In the genomic region with DNA sequence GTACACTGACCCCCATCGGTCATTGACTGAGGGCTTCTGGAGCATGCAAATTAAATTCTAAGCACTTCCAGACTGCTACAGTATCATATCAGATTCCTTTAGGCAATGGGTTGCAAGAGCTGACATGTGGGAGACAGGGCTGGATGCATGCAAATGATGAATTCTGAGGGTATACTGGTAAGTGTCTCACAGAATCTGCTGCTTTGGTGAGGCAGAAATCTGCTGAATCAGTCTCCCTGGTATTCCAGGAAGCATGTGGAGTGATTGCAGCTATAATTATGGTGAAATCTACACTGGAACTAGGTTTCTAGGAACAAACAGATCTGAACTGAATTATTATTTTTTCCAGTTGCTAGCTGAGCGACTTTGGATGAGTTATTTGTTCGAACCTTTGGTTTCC, we compare ENCODE assay signal across 22 cellular contexts.
DNase-seq lines count a peak whose midpoint lies in the region; TF ChIP-seq lines count a peak whose summit lies in the region.
"Had no signal": no experiment of that assay in that cellular context is flagged by ENCODE, and none has a peak within 500 bp of the region (broad histone marks: within the 10 kb centered on the region; RNA-seq: fewer than 3 reads in every experiment).

No MANE protein-coding gene starts in this region.

- H2AFZ ChIP-seq in osteoblast (ENCODE audit: low read length) = no peak overlapping the region
- H2AFZ ChIP-seq: parathyroid adenoma had no signal

- H3K9me3 ChIP-seq in osteoblast (ENCODE audit: low read depth, low read length) = no peaks in the 10 kb centered on the region
- H3K9me3 ChIP-seq: BLaER1 treated with 17β-estradiol and CSF1 and Interleukin-3, amounts not matched to agents 10 nM and 100 nM; MG63 had no signal

- no peaks in the 10 kb centered on the region for H3K27me3 ChIP-seq in osteoblast (ENCODE audit: insufficient read depth, low read length)
- H3K27me3 ChIP-seq: BLaER1 treated with 17β-estradiol and CSF1 and Interleukin-3, amounts not matched to agents 10 nM and 100 nM; MG63 had no signal

- TF ChIP-seq CTCF in osteoblast (IDR thresholded peaks at IDR 0.05; ENCODE audit: extremely low read depth, low read depth, low read length) = no peak

- H3K4me1 ChIP-seq in osteoblast (ENCODE audit: insufficient read depth, low read length) = no peaks in the 10 kb centered on the region
- H3K4me1 ChIP-seq: parathyroid adenoma had no signal

- DNase-seq in EH (ENCODE audit: low read depth) = peak; percentile 20
- peak; percentile 78 for DNase-seq in NCI-H226
- peak; percentile 60 for DNase-seq in dedifferentiated amniotic fluid mesenchymal stem cell (ENCODE audit: extremely low spot score)
- peak; percentile 21 for DNase-seq in osteoblast (ENCODE audit: insufficient read length, low spot score, missing footprints)
- DNase-seq in NCI-H1092 (lab: John Stamatoyannopoulos, UW) = no peak
- DNase-seq in AML-193 (lab: John Stamatoyannopoulos, UW) = no peak
- DNase-seq in activated CD8-positive, alpha-beta memory T cell treated with anti-CD3 and anti-CD28 coated beads, Interleukin-2, amount 50 U/mL, for 48 hours = no peak
- DNase-seq: activated CD4-positive, alpha-beta memory T cell treated with anti-CD3 and anti-CD28 coated beads, Interleukin-2, amount 10 ng/mL, durations not matched to agents 7 days and 5 days; activated T-cell treated with anti-CD3 and anti-CD28 coated beads, Interleukin-2, amount 50 U/mL, for 48 hours; caudate nucleus; GDM1; hypothalamus; kidney; MG63; natural killer cell; NCI-H1930; NCI-H510A; SHP77 treated with DMSO at 0.1 percent for 48 hours; stimulated activated CD4-positive, alpha-beta T cell treated with anti-CD3 and anti-CD28 coated beads, Interleukin-2, amount 100 ng/mL, for 48 hours had no signal

- no peaks in the 10 kb centered on the region for H3K79me2 ChIP-seq in osteoblast (ENCODE audit: insufficient read depth, low read length)
- H3K79me2 ChIP-seq: parathyroid adenoma had no signal

- H3K4me3 ChIP-seq in osteoblast (ENCODE audit: insufficient read depth, low read length) = no peak overlapping the region
- H3K4me3 ChIP-seq: BLaER1 treated with 17β-estradiol and CSF1 and Interleukin-3, amounts not matched to agents 10 nM and 100 nM; MG63; skin epidermis had no signal

- no peaks in the 10 kb centered on the region for H3K36me3 ChIP-seq in osteoblast (ENCODE audit: insufficient read depth, low read length)
- H3K36me3 ChIP-seq: BLaER1 treated with 17β-estradiol and CSF1 and Interleukin-3, amounts not matched to agents 10 nM and 100 nM; MG63 had no signal

- no peak overlapping the region for H3K27ac ChIP-seq in osteoblast (ENCODE audit: low read depth, low read length)
- H3K27ac ChIP-seq: BLaER1 treated with 17β-estradiol and CSF1 and Interleukin-3, amounts not matched to agents 10 nM and 100 nM; parathyroid adenoma; skin epidermis had no signal

- H3K4me2 ChIP-seq in osteoblast (ENCODE audit: insufficient read depth, low read length) = no peak overlapping the region

- H4K20me1 ChIP-seq in osteoblast (ENCODE audit: insufficient read depth, low read length) = no peaks in the 10 kb centered on the region
- H4K20me1 ChIP-seq: BLaER1 treated with 17β-estradiol and CSF1 and Interleukin-3, amounts not matched to agents 10 nM and 100 nM had no signal

Comparison
In these comparisons a context has a peak if more than half of its experiments do, and no peak if none do; other contexts are left out.
1. DNase-seq: peak in EH (single experiment), NCI-H226 (single experiment), dedifferentiated amniotic fluid mesenchymal stem cell (single experiment) and osteoblast (single experiment); none in NCI-H1092 (single experiment), AML-193 (0 of 2) and activated CD8-positive, alpha-beta memory T cell treated with anti-CD3 and anti-CD28 coated beads, Interleukin-2, amount 50 U/mL, for 48 hours (single experiment).